In the genomic region with DNA sequence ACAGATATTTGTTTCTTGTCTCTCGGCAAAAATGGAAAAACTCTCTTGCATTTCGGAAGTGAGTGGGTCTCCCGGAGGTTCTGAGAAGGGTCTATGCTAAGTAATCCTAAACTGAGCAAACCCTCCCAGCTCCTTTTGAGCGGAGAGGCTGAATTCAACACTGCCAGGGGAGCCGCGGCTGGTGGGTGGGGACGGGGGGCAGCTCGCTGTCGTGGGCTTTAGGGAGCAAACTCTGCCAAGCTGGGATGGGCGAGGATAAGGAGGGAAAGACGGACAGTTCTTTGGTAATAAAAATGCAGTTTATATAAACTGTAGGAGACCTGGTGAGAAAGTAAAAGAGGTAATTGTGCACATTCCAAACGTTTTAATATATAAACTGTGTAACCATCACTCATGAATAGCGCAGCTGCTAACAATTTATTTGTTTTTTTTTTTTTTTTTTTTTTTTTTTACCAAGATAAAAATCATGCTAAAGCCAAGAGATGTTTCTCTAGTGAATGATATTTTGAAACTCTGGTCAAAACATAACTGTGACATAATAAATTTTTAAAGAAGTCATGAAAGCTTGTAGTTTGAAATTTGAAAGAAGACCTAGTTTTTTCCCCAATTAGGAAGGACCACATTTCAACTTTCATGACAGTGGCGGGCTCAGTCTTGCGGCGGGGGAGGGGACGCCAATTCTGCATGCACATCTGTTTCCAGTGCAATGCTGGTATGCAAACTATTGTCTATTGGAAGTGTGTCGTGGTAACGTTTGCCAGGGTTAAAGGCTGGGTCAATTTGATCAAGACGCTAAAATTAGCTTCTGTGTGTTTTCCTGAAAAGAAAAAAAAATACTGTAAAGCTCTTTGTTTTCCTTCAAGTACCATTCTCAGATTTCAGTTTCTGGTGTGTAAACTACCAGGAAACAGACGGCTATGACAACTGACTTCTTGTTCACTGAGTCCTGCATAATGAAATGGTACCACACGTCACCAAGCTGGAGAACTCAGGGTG, we compare ENCODE assay signal across 12 cellular contexts.
A peak's percentile ranks its signal among the peaks of the same experiment; 100 is the strongest.
DNase-seq lines count a peak whose midpoint lies in the region; ATAC-seq, FAIRE-seq and TF ChIP-seq lines count a peak whose summit lies in the region.
"Had no signal": no experiment of that assay in that cellular context is flagged by ENCODE, and none has a peak within 500 bp of the region (broad histone marks: within the 10 kb centered on the region; RNA-seq: fewer than 3 reads in every experiment).

No MANE protein-coding gene starts in this region.

- DNase-seq in AG08395 (ENCODE audit: low spot score) (peak; percentile 47), GM23248 (peak; percentile 63), SK-MEL-5 (ENCODE audit: low read depth, low spot score) (peak; percentile 96), kidney (no peak), glomerular visceral epithelial cell (ENCODE audit: extremely low spot score) (no peak)
- DNase-seq: activated CD8-positive, alpha-beta T cell treated with anti-CD3 and anti-CD28 coated beads for 36 hours; DND-41; effector CD4-positive, alpha-beta T cell; PC-9 had no signal

- no peak for TF ChIP-seq CTCF in kidney (IDR thresholded peaks at IDR 0.05; ENCODE audit: borderline replicate concordance, extremely low read depth, insufficient read depth)

- H3K36me3 ChIP-seq in GM23248 (ENCODE audit: low read depth) (no peaks in the 10 kb centered on the region), kidney (ENCODE audit: control insufficient read depth in 1 of 2, insufficient read depth in 2 of 2, low read length in 2 of 2) (no peaks in the 10 kb centered on the region)

- in situ Hi-C loops in GM23248 (cut with MboI) (no loop called here), SK-MEL-5 (cut with HindIII; ENCODE audit: low pct_unique_long_range_greater_than_20kb, low sequenced_read_pairs) (no loop called here)

- 4% methylated on average over 22 of the region's 22 CpGs for WGBS in GM23248 (ENCODE audit: low coverage in 1 of 2, low lambda C conversion rate in 2 of 2, missing lambda C conversion rate in 2 of 2), 2 experiments

- no peaks in the 10 kb centered on the region for H3K9me2 ChIP-seq in GM23248 (ENCODE audit: insufficient read depth)

- intact Hi-C loops in kidney (cut with DNase I) = no loop called here

- no peaks in the 10 kb centered on the region for H3K9me3 ChIP-seq in GM23248 (ENCODE audit: low read depth)
- H3K9me3 ChIP-seq in kidney (ENCODE audit: control insufficient read depth in 1 of 2, low read length in 2 of 2) = no peaks in the 10 kb centered on the region

- H3K4me3 ChIP-seq in GM23248 = peak overlapping the region; percentile 60
- peak overlapping the region; percentile 37 to 57 for H3K4me3 ChIP-seq in kidney (ENCODE audit: low read length in 2 of 2)
- H3K4me3 ChIP-seq: PC-9 had no signal

- peaks cover 25% of the 10 kb centered on the region; the same call in 1 of the 2 replicates for H3F3A ChIP-seq in GM23248 (ENCODE audit: insufficient read depth)

- H3K4me1 ChIP-seq in GM23248 (ENCODE audit: insufficient read depth) = peaks cover 41% of the 10 kb centered on the region
- H3K4me1 ChIP-seq in kidney (ENCODE audit: control insufficient read depth in 1 of 2, insufficient read depth in 1 of 2, low read depth in 1 of 2, low read length in 2 of 2) = peaks cover 4 to 14% of the 10 kb centered on the region in 2 donors

- H3K9ac ChIP-seq in GM23248 (peak overlapping the region; percentile 55; the same call in 1 of the 2 replicates), kidney (ENCODE audit: low read length in 2 of 2) (peak overlapping the region in 1 of 2 donors; percentile 57)

- no peaks in the 10 kb centered on the region for H4K20me1 ChIP-seq in GM23248 (ENCODE audit: insufficient read depth)

- H3K27ac ChIP-seq in GM23248 = peak overlapping the region; percentile 60
- peak overlapping the region in 1 of 2 donors; percentile 44 for H3K27ac ChIP-seq in kidney (ENCODE audit: low read depth in 2 of 2, low read length in 2 of 2)
- H3K27ac ChIP-seq: PC-9 had no signal

- H3K4me2 ChIP-seq in GM23248 (ENCODE audit: unreplicated experiment) = peak overlapping the region; percentile 77
- H3K4me2 ChIP-seq: PC-9 had no signal

- no peaks in the 10 kb centered on the region for H3K27me3 ChIP-seq in GM23248 (replicated peaks; ENCODE audit: insufficient read depth)

- no peaks in the 10 kb centered on the region for H3K79me2 ChIP-seq in GM23248 (ENCODE audit: insufficient read depth)

- no peak for FAIRE-seq in kidney (lab: Jason Lieb, UNC)

- peak overlapping the region; percentile 57 for H2AFZ ChIP-seq in GM23248
- H2AFZ ChIP-seq: PC-9 had no signal

- ATAC-seq in GM18868 (IDR thresholded peaks at IDR 0.05; ENCODE audit: unreplicated experiment) = no peak
- ATAC-seq in HG02852 (IDR thresholded peaks at IDR 0.05; ENCODE audit: unreplicated experiment) = no peak
- no peak for ATAC-seq in GM21529 (IDR thresholded peaks at IDR 0.05; ENCODE audit: unreplicated experiment)
- ATAC-seq: activated CD8-positive, alpha-beta T cell treated with anti-CD3 and anti-CD28 coated beads for 36 hours had no signal

Comparison
In these comparisons a context has a peak if more than half of its experiments do, and no peak if none do; other contexts are left out.
1. DNase-seq: peak in AG08395 (single experiment), GM23248 (single experiment) and SK-MEL-5 (single experiment); none in kidney (single experiment) and glomerular visceral epithelial cell (single experiment).